36 cellular contexts compared by ENCODE assay signal in genomic region chr14:101577221-101577909, GRCh38. TPM values are rescaled to one million over a fixed set of nuclear protein-coding genes. Genes with fewer than 3 reads are reported as not detected.
"Had no signal": no experiment of that assay in that cellular context is flagged by ENCODE, and none has a peak within 500 bp of the region (broad histone marks: within the 10 kb centered on the region; RNA-seq: fewer than 3 reads in every experiment).

No MANE protein-coding gene starts in this region.

- ATAC-seq: activated CD8-positive, alpha-beta memory T cell treated with anti-CD3 and anti-CD28 coated beads, Interleukin-2, amount 10 ng/mL, durations not matched to agents 7 days and 5 days; body of pancreas had no signal

- H3K9me3 ChIP-seq: body of pancreas, breast epithelium, MG63 had no signal

- H3K4me3 Mint-ChIP-seq: activated CD4-positive, alpha-beta memory T cell treated with anti-CD3 and anti-CD28 coated beads, Interleukin-2, amount 10 ng/mL, durations not matched to agents 7 days and 5 days; activated CD8-positive, alpha-beta memory T cell treated with anti-CD3 and anti-CD28 coated beads, Interleukin-2, amount 10 ng/mL, durations not matched to agents 7 days and 5 days; activated naive CD4-positive, alpha-beta T cell treated with anti-CD3 and anti-CD28 coated beads, Interleukin-2, amount 50 U/mL, for 24 hours; activated naive CD8-positive, alpha-beta T cell treated with anti-CD3 and anti-CD28 coated beads, Interleukin-2, amount 10 ng/mL, durations not matched to agents 7 days and 5 days had no signal

- H3K27ac ChIP-seq: body of pancreas, breast epithelium, PC-9, SJCRH30, SK-N-MC, WERI-Rb-1 had no signal

- H3K27ac Mint-ChIP-seq: activated CD4-positive, alpha-beta memory T cell treated with anti-CD3 and anti-CD28 coated beads, Interleukin-2, amount 10 ng/mL, durations not matched to agents 7 days and 5 days; activated CD8-positive, alpha-beta memory T cell treated with anti-CD3 and anti-CD28 coated beads, Interleukin-2, amount 10 ng/mL, durations not matched to agents 7 days and 5 days; activated naive CD4-positive, alpha-beta T cell treated with anti-CD3 and anti-CD28 coated beads, Interleukin-2, amount 50 U/mL, for 24 hours; activated naive CD8-positive, alpha-beta T cell treated with anti-CD3 and anti-CD28 coated beads, Interleukin-2, amount 10 ng/mL, durations not matched to agents 7 days and 5 days had no signal

- H3K4me3 ChIP-seq: body of pancreas, breast epithelium, MG63, PC-9, SJCRH30, SK-N-MC had no signal

- H3K4me1 ChIP-seq: body of pancreas, breast epithelium, SJCRH30 had no signal

- H3K27me3 ChIP-seq: body of pancreas, breast epithelium, MG63, SJCRH30 had no signal

- H3K4me1 Mint-ChIP-seq: activated CD4-positive, alpha-beta memory T cell treated with anti-CD3 and anti-CD28 coated beads, Interleukin-2, amount 10 ng/mL, durations not matched to agents 7 days and 5 days; activated CD8-positive, alpha-beta memory T cell treated with anti-CD3 and anti-CD28 coated beads, Interleukin-2, amount 10 ng/mL, durations not matched to agents 7 days and 5 days; activated naive CD4-positive, alpha-beta T cell treated with anti-CD3 and anti-CD28 coated beads, Interleukin-2, amount 50 U/mL, for 24 hours; activated naive CD8-positive, alpha-beta T cell treated with anti-CD3 and anti-CD28 coated beads, Interleukin-2, amount 10 ng/mL, durations not matched to agents 7 days and 5 days had no signal

- H3K4me2 ChIP-seq: PC-9 had no signal

- H3K27me3 Mint-ChIP-seq: activated naive CD4-positive, alpha-beta T cell treated with anti-CD3 and anti-CD28 coated beads, Interleukin-2, amount 50 U/mL, for 24 hours had no signal

- H3K36me3 ChIP-seq: breast epithelium, MG63, SJCRH30, WERI-Rb-1 had no signal

- FAIRE-seq: astrocyte had no signal

- DNase-seq: activated CD4-positive, alpha-beta memory T cell treated with anti-CD3 and anti-CD28 coated beads, Interleukin-2, amount 10 ng/mL, durations not matched to agents 7 days and 5 days; activated CD4-positive, alpha-beta T cell treated with anti-CD3 and anti-CD28 coated beads for 1 hour; activated CD4-positive, alpha-beta T cell treated with anti-CD3 and anti-CD28 coated beads for 48 hours; activated CD4-positive, CD25-positive, alpha-beta regulatory T cell; activated CD8-positive, alpha-beta memory T cell treated with anti-CD3 and anti-CD28 coated beads for 24 hours; activated CD8-positive, alpha-beta memory T cell treated with anti-CD3 and anti-CD28 coated beads, Interleukin-2, amount 10 ng/mL, durations not matched to agents 7 days and 5 days; activated CD8-positive, alpha-beta memory T cell treated with anti-CD3 and anti-CD28 coated beads, Interleukin-2, amount 50 U/mL, for 48 hours; activated effector memory CD4-positive, alpha-beta T cell treated with Interleukin-2 at 50 U/mL for 16 hours; activated naive CD4-positive, alpha-beta T cell; activated naive CD8-positive, alpha-beta T cell treated with anti-CD3 and anti-CD28 coated beads, Interleukin-2, amount 10 ng/mL, durations not matched to agents 7 days and 5 days; activated T-cell treated with anti-CD3 and anti-CD28 coated beads, Interleukin-2, amount 50 U/mL, for 48 hours; body of pancreas; Kasumi-1; KG1; MG63; NCI-H1048; NCI-H1436 treated with DMSO at 0.1 percent for 48 hours; NCI-H1694 treated with DMSO at 0.1 percent for 48 hours; NCI-H2029; NCI-H2171; NCI-H510A; NCI-H526; NCI-H748 treated with DMSO at 0.1 percent for 48 hours; NK-92 treated with Interleukin-12 subunit alpha and Interleukin-12 subunit beta, amount 100 ng/mL, for 24 hours; PC-9; SHP77; SJCRH30; T1000; WERI-Rb-1 had no signal

- H3K36me3 Mint-ChIP-seq: activated CD8-positive, alpha-beta memory T cell treated with anti-CD3 and anti-CD28 coated beads, Interleukin-2, amount 10 ng/mL, durations not matched to agents 7 days and 5 days; activated naive CD4-positive, alpha-beta T cell treated with anti-CD3 and anti-CD28 coated beads, Interleukin-2, amount 50 U/mL, for 24 hours; activated naive CD8-positive, alpha-beta T cell treated with anti-CD3 and anti-CD28 coated beads, Interleukin-2, amount 10 ng/mL, durations not matched to agents 7 days and 5 days had no signal

- H3K9me3 Mint-ChIP-seq: activated CD4-positive, alpha-beta memory T cell treated with anti-CD3 and anti-CD28 coated beads, Interleukin-2, amount 10 ng/mL, durations not matched to agents 7 days and 5 days; activated naive CD4-positive, alpha-beta T cell treated with anti-CD3 and anti-CD28 coated beads, Interleukin-2, amount 50 U/mL, for 24 hours; activated naive CD8-positive, alpha-beta T cell treated with anti-CD3 and anti-CD28 coated beads, Interleukin-2, amount 10 ng/mL, durations not matched to agents 7 days and 5 days had no signal

- H2AFZ ChIP-seq: PC-9 had no signal

RNA-seq across cellular contexts. Expression of gene DIO3, which starts 16.1 kb away (rescaled TPM):
- total RNA-seq: activated CD4-positive, alpha-beta memory T cell treated with anti-CD3 and anti-CD28 coated beads, Interleukin-2, amount 10 ng/mL, durations not matched to agents 7 days and 5 days; activated CD8-positive, alpha-beta memory T cell treated with anti-CD3 and anti-CD28 coated beads, Interleukin-2, amount 10 ng/mL, durations not matched to agents 7 days and 5 days; activated naive CD8-positive, alpha-beta T cell treated with anti-CD3 and anti-CD28 coated beads, Interleukin-2, amount 10 ng/mL, durations not matched to agents 7 days and 5 days; cardiac septum; SJCRH30; T-helper 1 cell treated with Interleukin-12 subunit alpha and Interleukin-12 subunit beta and Interleukin-4 antibody, amounts not matched to agents 30 ng/mL and 1 ng/mL, for 36 hours; T-helper 2 cell treated with Interferon-gamma antibody and Interleukin-4, amounts not matched to agents 100 ng/mL and 5 ng/mL, for 36 hours had no signal
